11 cellular contexts compared by ENCODE assay signal in genomic region chr9:16344343-16344742, GRCh38.
DNase-seq lines count a peak whose midpoint lies in the region; ATAC-seq, FAIRE-seq and TF ChIP-seq lines count a peak whose summit lies in the region.
"Had no signal": no experiment of that assay in that cellular context is flagged by ENCODE, and none has a peak within 500 bp of the region (broad histone marks: within the 10 kb centered on the region; RNA-seq: fewer than 3 reads in every experiment).

No MANE protein-coding gene starts in this region.

- H3K4me3 ChIP-seq in A673 (ENCODE audit: low read depth, low read length, poor library complexity, severe bottlenecking) (no peak overlapping the region), esophagus muscularis mucosa (no peak overlapping the region), muscle layer of duodenum (ENCODE audit: low read depth in 1 of 2, low read length in 2 of 2) (no peak overlapping the region), lower leg skin (ENCODE audit: low read depth, poor library complexity, severe bottlenecking) (no peak overlapping the region)

- CTCF ChIA-PET in A673 (lab: Charles Lee), result no interaction called here

- H3K4me1 ChIP-seq in A673 (ENCODE audit: insufficient read depth, low read length, poor library complexity, severe bottlenecking) (no peaks in the 10 kb centered on the region), esophagus muscularis mucosa (peaks cover 16 to 23% (median 21%) of the 10 kb centered on the region in 4 donors), muscle layer of duodenum (ENCODE audit: control insufficient read depth in 1 of 2, insufficient read depth in 2 of 2, low read length in 2 of 2) (no peaks in the 10 kb centered on the region)

- no peak overlapping the region for H3K27ac ChIP-seq in A673 (ENCODE audit: low read depth, low read length, poor library complexity, severe bottlenecking)
- H3K27ac ChIP-seq in esophagus muscularis mucosa (replicated peaks in 1 of 4), result peak overlapping the region in 3 of 4 donors; percentile 18 to 67 (median 65)
- peak overlapping the region; percentile 36 for H3K27ac ChIP-seq in muscle layer of duodenum (ENCODE audit: low read length)
- H3K27ac ChIP-seq: VCaP had no signal

- ATAC-seq in HG03439 (IDR thresholded peaks at IDR 0.05; ENCODE audit: unreplicated experiment), result no peak

- TF ChIP-seq CTCF in A673 (conservative IDR thresholded peaks at IDR 0.05; ENCODE audit: low read depth, low read length) (no peak), esophagus muscularis mucosa (IDR thresholded peaks at IDR 0.05) (no peak), lower leg skin (IDR thresholded peaks at IDR 0.05) (no peak)

- POLR2A ChIA-PET in A673 (lab: Charles Lee; ENCODE audit: low non-redundant PET), result no interaction called here

- H3K36me3 ChIP-seq in A673 (ENCODE audit: insufficient read depth, low read length, poor library complexity, severe bottlenecking), result no peaks in the 10 kb centered on the region
- no peaks in the 10 kb centered on the region for H3K36me3 ChIP-seq in esophagus muscularis mucosa
- no peaks in the 10 kb centered on the region for H3K36me3 ChIP-seq in muscle layer of duodenum (ENCODE audit: control insufficient read depth in 1 of 2, insufficient read depth in 2 of 2, low read length in 2 of 2)

- intact Hi-C loops in A673 (cut with micrococcal nuclease; ENCODE audit: unreplicated experiment) (no loop called here), esophagus muscularis mucosa (cut with DNase I) (no loop called here), lower leg skin (cut with DNase I; ENCODE audit: low total_unique reads) (no loop called here), posterior vena cava (cut with DNase I) (loop anchor here in 1 of 2 donors (10.0 kb wide), 1 partner anchor 130 kb away; no protein-coding TSS in a partner anchor)

- no TSS peak for BruUV-seq in A673 (replicated peaks; lab: Mats Ljungman, UMichigan)

- DNase-seq in A673 (ENCODE audit: low spot score) (peak; percentile 1), HTR-8/SVneo (ENCODE audit: insufficient read length, low spot score) (peak; percentile 61), esophagus muscularis mucosa (ENCODE audit: extremely low spot score) (no peak), Ammon's horn (ENCODE audit: low spot score) (no peak), lower leg skin (ENCODE audit: low spot score in 2 of 2) (no peak), posterior vena cava (ENCODE audit: low spot score) (no peak)
- DNase-seq: activated effector memory CD4-positive, alpha-beta T cell treated with Interleukin-2 at 50 U/mL for 16 hours; C1 segment of cervical spinal cord had no signal

- no peaks in the 10 kb centered on the region for H3K9me3 ChIP-seq in A673 (ENCODE audit: low read depth, low read length, poor library complexity, severe bottlenecking)
- H3K9me3 ChIP-seq in esophagus muscularis mucosa, result no peaks in the 10 kb centered on the region
- H3K9me3 ChIP-seq in muscle layer of duodenum (ENCODE audit: control insufficient read depth in 1 of 2, low read length in 2 of 2), result no peaks in the 10 kb centered on the region

- TF ChIP-seq EP300 in esophagus muscularis mucosa (IDR thresholded peaks at IDR 0.05), result no peak

- TF ChIP-seq POLR2A in esophagus muscularis mucosa (IDR thresholded peaks at IDR 0.05; ENCODE audit: low read depth) (no peak), lower leg skin (IDR thresholded peaks at IDR 0.05) (no peak)

- no peak for FAIRE-seq in HTR-8/SVneo (lab: Jason Lieb, UNC)

- H3K27me3 ChIP-seq in A673 (replicated peaks; ENCODE audit: insufficient read depth, low read depth, low read length, poor library complexity) (no peaks in the 10 kb centered on the region), esophagus muscularis mucosa (no peaks in the 10 kb centered on the region), muscle layer of duodenum (ENCODE audit: low read depth, low read length) (no peaks in the 10 kb centered on the region)

- 67% methylated on average over 6 of the region's 6 CpGs for WGBS in esophagus muscularis mucosa
- 49 to 50% methylated on average over 6 of the region's 6 CpGs for WGBS in lower leg skin, 2 donors

Comparison
In these comparisons a context has a peak if more than half of its experiments do, and no peak if none do; other contexts are left out.
1. DNase-seq: peak in A673 (single experiment) and HTR-8/SVneo (single experiment); none in esophagus muscularis mucosa (single experiment), Ammon's horn (single experiment), lower leg skin (0 of 2) and posterior vena cava (single experiment).